1 cellular context compared by ENCODE assay signal in the genomic region with DNA sequence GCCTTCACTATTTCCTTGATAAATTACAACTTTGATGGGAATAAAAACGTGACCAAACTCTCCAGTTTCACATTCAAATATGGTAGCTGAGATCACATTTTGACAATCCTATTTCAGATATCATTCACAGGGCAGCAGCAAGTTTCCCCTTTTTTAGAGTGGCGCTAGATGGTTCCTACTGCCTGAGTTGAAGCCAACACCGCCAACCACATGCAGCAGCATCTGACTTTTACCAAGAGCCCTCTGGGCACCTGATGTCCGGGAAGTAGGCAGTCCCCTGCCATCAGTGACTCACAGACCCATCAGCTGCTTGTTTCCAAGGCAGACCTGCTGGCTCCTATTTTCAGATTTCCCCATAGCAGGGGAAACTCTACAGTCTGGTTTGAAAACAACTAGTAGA.
TF ChIP-seq lines count a peak whose summit lies in the region.

No MANE protein-coding gene starts in this region.

TF ChIP-seq in GM12878, 131 proteins besides CTCF, POLR2A, EP300 and RAD21 (continued from another document):
- TF ChIP-seq NFXL1 (IDR thresholded peaks at IDR 0.05; ENCODE audit: borderline replicate concordance): no peak
